6 cellular contexts compared by ENCODE assay signal in the genomic region with DNA sequence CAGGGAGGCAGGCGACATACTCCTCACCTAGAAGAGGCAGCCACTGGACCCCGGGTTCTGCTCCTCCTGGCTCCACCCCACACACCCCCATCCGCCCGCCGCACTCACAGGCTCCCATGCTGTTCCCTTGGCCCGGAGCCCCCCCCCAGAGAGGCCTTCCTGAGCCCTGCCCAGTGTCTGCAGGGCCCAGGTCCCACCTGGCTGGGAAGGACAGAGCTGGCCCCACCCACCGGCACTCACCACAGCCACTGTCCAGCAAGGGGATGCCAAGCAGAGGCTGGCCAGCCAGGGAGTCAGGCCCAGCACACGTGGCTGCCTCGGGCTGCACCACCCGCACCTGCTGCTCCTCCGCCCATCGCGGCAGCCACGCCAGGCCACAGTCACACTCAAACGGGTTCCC. TPM values are rescaled to one million over a fixed set of nuclear protein-coding genes. Genes with fewer than 3 reads are reported as not detected.
A peak's percentile ranks its signal among the peaks of the same experiment; 100 is the strongest.
DNase-seq lines count a peak whose midpoint lies in the region; ATAC-seq and TF ChIP-seq lines count a peak whose summit lies in the region.
"Not testable (repeated sequence)": the region's sequence is repeated elsewhere in the genome, so short reads cannot be mapped to it uniquely, and the experiment has no call there.

No MANE protein-coding gene starts in this region.

- not testable (repeated sequence) for H3K9me3 ChIP-seq in HEK293 (ENCODE audit: control insufficient read depth, insufficient read depth, low read depth, low read length); sigmoid colon; thyroid gland

- not testable (repeated sequence) for TF ChIP-seq CTCF in HEK293 (tag by site-specific recombination; IDR thresholded peaks at IDR 0.05); sigmoid colon (IDR thresholded peaks at IDR 0.05); thyroid gland (IDR thresholded peaks at IDR 0.05)

- CTCF ChIA-PET in HEK293 (lab: Yijun Ruan, JAX), result not testable (repeated sequence)

- H3K4me3 ChIP-seq in HEK293 (ENCODE audit: low read depth, low read length); sigmoid colon; thyroid gland (replicated peaks in 1 of 3): not testable (repeated sequence)

- not testable (repeated sequence) for ATAC-seq in left cardiac atrium

- H3K36me3 ChIP-seq in HEK293 (ENCODE audit: control insufficient read depth in 2 of 2, insufficient read depth in 1 of 2, low read length in 2 of 2); thyroid gland: not testable (repeated sequence)
- H3K36me3 ChIP-seq in sigmoid colon, result peaks cover 0 to 12% (median 5%) of the 10 kb centered on the region in 4 donors

- not testable (repeated sequence) for H3K27ac ChIP-seq in HEK293 (ENCODE audit: extremely low read depth, low read depth, low read length); thyroid gland
- H3K27ac ChIP-seq in sigmoid colon, result peak overlapping the region in 3 of 4 donors; percentile 39 to 57 (median 50)

- 75 to 80% methylated on average over 14 of the region's 15 CpGs for WGBS in sigmoid colon, 2 donors
- WGBS in thyroid gland, 2 donors, result 40% methylated on average over 5 of the region's 15 CpGs; no CpG with 5 or more reads in 1 of the 2 donors

- not testable (repeated sequence) for TF ChIP-seq EP300 in sigmoid colon (IDR thresholded peaks at IDR 0.05)

- H3K27me3 ChIP-seq in sigmoid colon, thyroid gland: not testable (repeated sequence)

- POLR2A ChIA-PET in HEK293 (lab: Yijun Ruan, JAX), result not testable (repeated sequence)

- not testable (repeated sequence) for TF ChIP-seq POLR2A in sigmoid colon (IDR thresholded peaks at IDR 0.05); thyroid gland (IDR thresholded peaks at IDR 0.05)

- intact Hi-C loops in left cardiac atrium (cut with DNase I); sigmoid colon (cut with DNase I); thyroid gland (cut with DNase I): not testable (repeated sequence)

- H3K4me1 ChIP-seq in HEK293 (ENCODE audit: control insufficient read depth, insufficient read depth, low read length); thyroid gland: not testable (repeated sequence)
- H3K4me1 ChIP-seq in sigmoid colon, result peaks cover 0 to 28% (median 26%) of the 10 kb centered on the region in 4 donors

- peak; percentile 25 for DNase-seq in activated CD4-positive, CD25-positive, alpha-beta regulatory T cell treated with anti-CD3 and anti-CD28 coated beads, Interleukin-2, amount 50 U/mL, for 72 hours
- DNase-seq in left cardiac atrium, result peak; percentile 14
- DNase-seq in mesenteric fat pad (ENCODE audit: low spot score), result peak; percentile 16
- DNase-seq in sigmoid colon, result peak; percentile 61
- DNase-seq in thyroid gland, result peak; percentile 86 to 87

TF ChIP-seq in HEK293, 187 proteins besides CTCF, POLR2A, EP300 and RAD21:
- TF ChIP-seq ZNF341 (tag by site-specific recombination; IDR thresholded peaks at IDR 0.05; ENCODE audit: low read depth), result 0 out of 2 replicates have a peak, but pooled peaks have one; percentile 19

RNA-seq across cellular contexts. Expression of gene RRN3, which starts 43.4 kb away (rescaled TPM):
- total RNA-seq in left cardiac atrium (10 to 100 TPM; 20.0 to 25.6 TPM), mesenteric fat pad (44.9 TPM), sigmoid colon (10 to 100 TPM; 21.3 to 27.2 (median 25.6) TPM), thyroid gland (10 to 100 TPM; 27.7 to 31.8 (median 30.7) TPM)
- polyA plus RNA-seq in sigmoid colon, result 10 to 100 TPM; 14.5 to 17.4 (median 16.9) TPM

Comparison
In these comparisons a context has a peak if more than half of its experiments do, and no peak if none do; other contexts are left out.
1. DNase-seq: peak in every context shown above with its lines; median percentile 86 in thyroid gland; 61 in sigmoid colon; 25 in activated CD4-positive, CD25-positive, alpha-beta regulatory T cell treated with anti-CD3 and anti-CD28 coated beads, Interleukin-2, amount 50 U/mL, for 72 hours; 16 in mesenteric fat pad; 14 in left cardiac atrium.